18 cellular contexts compared by ENCODE assay signal in genomic region chrX:120207009-120207610, GRCh38. TPM values are rescaled to one million over a fixed set of nuclear protein-coding genes. Genes with fewer than 3 reads are reported as not detected.
A peak's percentile ranks its signal among the peaks of the same experiment; 100 is the strongest.
DNase-seq lines count a peak whose midpoint lies in the region; ATAC-seq and TF ChIP-seq lines count a peak whose summit lies in the region.
"Had no signal": no experiment of that assay in that cellular context is flagged by ENCODE, and none has a peak within 500 bp of the region (broad histone marks: within the 10 kb centered on the region; RNA-seq: fewer than 3 reads in every experiment).

No MANE protein-coding gene starts in this region.

- POLR2A ChIA-PET in Panc1 (lab: Charles Lee) = no interaction called here

- no TSS peak for BruUV-seq in Panc1 (replicated peaks; lab: Mats Ljungman, UMichigan)

- 36% methylated on average over 4 of the region's 8 CpGs for WGBS in right lobe of liver (ENCODE audit: insufficient coverage, low coverage, low lambda C conversion rate, missing lambda C conversion rate)
- 75 to 86% methylated on average over 3 to 5 of the region's 8 CpGs for WGBS in thyroid gland, 2 donors
- 78 to 92% methylated on average over 2 to 8 of the region's 8 CpGs for WGBS in testis, 2 donors

- no peak for TF ChIP-seq POLR2A in right lobe of liver (IDR thresholded peaks at IDR 0.05)
- no peak for TF ChIP-seq POLR2A in thyroid gland (IDR thresholded peaks at IDR 0.05)
- no peak for TF ChIP-seq POLR2A in testis (IDR thresholded peaks at IDR 0.05)

- H3K27ac ChIP-seq in Panc1 (ENCODE audit: low read length) (no peak overlapping the region), right lobe of liver (no peak overlapping the region), thyroid gland (no peak overlapping the region), testis (no peak overlapping the region)
- H3K27ac ChIP-seq: A549, C4-2B had no signal

- H3K4me1 ChIP-seq in Panc1 (ENCODE audit: control insufficient read depth, insufficient read depth, low read length) = no peaks in the 10 kb centered on the region
- no peaks in the 10 kb centered on the region for H3K4me1 ChIP-seq in right lobe of liver
- H3K4me1 ChIP-seq in thyroid gland = no peaks in the 10 kb centered on the region
- H3K4me1 ChIP-seq in testis = no peaks in the 10 kb centered on the region
- H3K4me1 ChIP-seq: A549 had no signal

- H3K4me3 ChIP-seq in Panc1 (ENCODE audit: low read depth in 2 of 2, low read length in 2 of 2) (no peak overlapping the region), right lobe of liver (no peak overlapping the region), thyroid gland (replicated peaks in 1 of 3) (no peak overlapping the region), testis (no peak overlapping the region)
- H3K4me3 ChIP-seq: A549 had no signal

- CTCF ChIA-PET in Panc1 (lab: Charles Lee) = no interaction called here

- in situ Hi-C loops in Panc1 (cut with HindIII; ENCODE audit: low pct_unique_long_range_greater_than_20kb, low sequenced_read_pairs) = no loop called here

- H3K27me3 ChIP-seq in Panc1 (ENCODE audit: control insufficient read depth, insufficient read depth, low read length) (peaks cover 9% of the 10 kb centered on the region), right lobe of liver (no peaks in the 10 kb centered on the region), thyroid gland (no peaks in the 10 kb centered on the region), testis (no peaks in the 10 kb centered on the region)

- no peak; the same call in 1 of the 2 replicates for TF ChIP-seq CTCF in Panc1 (IDR thresholded peaks at IDR 0.05)
- no peak for TF ChIP-seq CTCF in right lobe of liver (IDR thresholded peaks at IDR 0.05)
- no peak for TF ChIP-seq CTCF in thyroid gland (IDR thresholded peaks at IDR 0.05)
- no peak for TF ChIP-seq CTCF in testis (IDR thresholded peaks at IDR 0.05)

- DNase-seq in NCI-H524 (lab: John Stamatoyannopoulos, UW) (peak; percentile 6 to 18), NCI-H524 treated with DMSO at 0.1 percent for 48 hours (lab: John Stamatoyannopoulos, UW) (no peak), Panc1 (ENCODE audit: low read depth, low spot score) (no peak), right lobe of liver (no peak), thyroid gland (peak; percentile 15 to 25), activated gamma-delta T cell treated with Interleukin-2 at 50 U/mL for 16 hours (no peak), testis (no peak), NCI-H146 (lab: John Stamatoyannopoulos, UW) (no peak)
- DNase-seq: H7; NCI-H1930; NK-92 treated with Interleukin-12 subunit alpha and Interleukin-12 subunit beta, amount 100 ng/mL, for 24 hours; OCI-M1; RPMI8226 had no signal

- H3K9me3 ChIP-seq in Panc1 (ENCODE audit: control insufficient read depth, insufficient read depth, low read depth, low read length) = no peaks in the 10 kb centered on the region
- H3K9me3 ChIP-seq in right lobe of liver = no peaks in the 10 kb centered on the region
- H3K9me3 ChIP-seq in thyroid gland = no peaks in the 10 kb centered on the region
- no peaks in the 10 kb centered on the region for H3K9me3 ChIP-seq in testis
- H3K9me3 ChIP-seq: A549 had no signal

- intact Hi-C loops in Panc1 (cut with micrococcal nuclease; ENCODE audit: unreplicated experiment) = no loop called here
- intact Hi-C loops in right lobe of liver (cut with DNase I) = loop anchor here in 1 of 2 donors (10.0 kb wide), 1 partner anchor 112 kb away; no protein-coding TSS in a partner anchor
- intact Hi-C loops in thyroid gland (cut with DNase I) = no loop called here
- intact Hi-C loops in testis (cut with DNase I; ENCODE audit: low total_unique reads) = no loop called here

- ATAC-seq in Panc1 = 0 out of 2 replicates have a peak, but pooled peaks have one; percentile 38
- peak in 3 of 4 donors; percentile 39 to 71 (median 43) for ATAC-seq in right lobe of liver
- ATAC-seq: A549 had no signal

- H3K36me3 ChIP-seq in Panc1 (ENCODE audit: control insufficient read depth, insufficient read depth, low read length) (no peaks in the 10 kb centered on the region), right lobe of liver (no peaks in the 10 kb centered on the region), thyroid gland (no peaks in the 10 kb centered on the region), testis (ENCODE audit: low read depth, missing control alignments) (no peaks in the 10 kb centered on the region)

RNA-seq across cellular contexts. Expression of gene ZBTB33, which starts 43.5 kb away (rescaled TPM):
- total RNA-seq in Panc1 (2021; ENCODE audit: unreplicated experiment) (21.5 TPM), right lobe of liver (10 to 100 TPM in 5 of 6 experiments, 1 to 10 TPM in 1; 9.9 to 21.0 (median 15.7) TPM), thyroid gland (10 to 100 TPM; 18.4 to 23.5 (median 20.8) TPM), testis (10 to 100 TPM; 16.3 to 19.9 TPM)
- polyA plus RNA-seq in Panc1 (2012; ENCODE audit: insufficient read length) = 8.9 TPM
- polyA plus RNA-seq in testis (ENCODE audit: insufficient read depth, low read depth, low replicate concordance) = 10.2 TPM

RNA-seq across cellular contexts. Expression of gene RHOXF2, which starts 48.7 kb away (rescaled TPM):
- total RNA-seq in Panc1 (2021; ENCODE audit: unreplicated experiment) (not detected), right lobe of liver (not detected), thyroid gland (not detected), testis (10 to 100 TPM; 12.1 to 18.3 TPM)
- polyA plus RNA-seq in Panc1 (2012; ENCODE audit: insufficient read length) = not detected
- polyA plus RNA-seq in testis (ENCODE audit: insufficient read depth, low read depth, low replicate concordance) = 30.0 TPM
- total RNA-seq: H7, HT1080, LHCN-M2 had no signal
- polyA plus RNA-seq: A549, IgD-negative memory B cell had no signal

Comparison
In these comparisons a context has a peak if more than half of its experiments do, and no peak if none do; other contexts are left out.
1. DNase-seq: peak in NCI-H524 (2 of 2) and thyroid gland (2 of 2); none in NCI-H524 treated with DMSO at 0.1 percent for 48 hours (single experiment), Panc1 (single experiment), right lobe of liver (0 of 3), activated gamma-delta T cell treated with Interleukin-2 at 50 U/mL for 16 hours (single experiment), testis (single experiment) and NCI-H146 (single experiment).
2. RNA of gene RHOXF2, which starts 48.7 kb away (total RNA-seq): 12.1 to 18.3 TPM in testis; not detected in Panc1 (single experiment), not detected in right lobe of liver and not detected in thyroid gland; every median in the first group is over 10 times any median in the second.